27 cellular contexts compared by ENCODE assay signal in the genomic region with DNA sequence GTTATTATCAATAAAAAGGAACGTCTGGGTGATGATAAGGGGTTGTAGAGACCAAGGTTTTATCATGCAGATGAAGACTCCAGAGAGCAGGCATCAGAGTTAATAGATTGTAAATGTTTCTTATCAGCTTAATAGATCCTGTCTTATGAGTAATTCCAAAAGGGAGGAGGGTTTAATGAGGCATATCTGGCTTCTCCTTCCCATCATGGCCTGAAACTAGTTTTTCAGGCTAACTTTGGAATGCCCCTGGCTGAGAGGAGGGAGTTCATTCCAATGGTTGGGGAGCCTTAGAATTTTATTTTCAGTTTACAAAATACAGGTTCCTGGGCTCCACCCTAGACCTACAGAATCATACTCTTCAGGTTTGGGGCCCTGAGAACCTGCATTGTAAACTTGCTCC. TPM values are rescaled to one million over a fixed set of nuclear protein-coding genes. Genes with fewer than 3 reads are reported as not detected.
A peak's percentile ranks its signal among the peaks of the same experiment; 100 is the strongest.
DNase-seq lines count a peak whose midpoint lies in the region; ATAC-seq, FAIRE-seq and TF ChIP-seq lines count a peak whose summit lies in the region.
"Had no signal": no experiment of that assay in that cellular context is flagged by ENCODE, and none has a peak within 500 bp of the region (broad histone marks: within the 10 kb centered on the region; RNA-seq: fewer than 3 reads in every experiment).

No MANE protein-coding gene starts in this region.

- no peak overlapping the region for H3K9ac ChIP-seq in K562 (ENCODE audit: insufficient read depth in 1 of 2, low read depth in 2 of 2, low read length in 2 of 2)
- H3K9ac ChIP-seq: KMS-11 had no signal

- intact Hi-C loops in K562 (cut with micrococcal nuclease), result no loop called here

- TF ChIP-seq RAD21 in K562 (CRISPR knock-in tag; conservative IDR thresholded peaks at IDR 0.05 in 1 of 2, IDR thresholded peaks at IDR 0.05 in 1 of 2), result no peak

- H3K36me3 ChIP-seq in K562 (ENCODE audit: control insufficient read depth, insufficient read depth, low read length), result no peaks in the 10 kb centered on the region
- H3K36me3 ChIP-seq: MG63 had no signal

- peaks cover 3 to 19% of the 10 kb centered on the region in 2 experiments; a peak in 4 of 5 replicates for H3K27me3 ChIP-seq in K562 (ENCODE audit: control insufficient read depth in 2 of 2, insufficient read depth in 2 of 2, low read length in 2 of 2)
- H3K27me3 ChIP-seq: MG63 had no signal

- no peak overlapping the region for H2AFZ ChIP-seq in K562 (ENCODE audit: low read depth, low read length)

- H3K4me1 ChIP-seq in K562 (replicated peaks in 1 of 2; ENCODE audit: control insufficient read depth in 2 of 2, insufficient read depth in 2 of 2, low read length in 2 of 2), result no peaks in the 10 kb centered on the region; a peak in 1 of 5 replicates

- H3K9me1 ChIP-seq in K562 (ENCODE audit: control insufficient read depth, insufficient read depth, low read length), result no peaks in the 10 kb centered on the region

- H4K20me1 ChIP-seq in K562 (replicated peaks; ENCODE audit: control insufficient read depth, insufficient read depth, low read length), result peaks cover 3% of the 10 kb centered on the region; the same call in 1 of the 2 replicates

- H3K27ac ChIP-seq in K562 (ENCODE audit: extremely low read depth, low read depth, low read length), result no peak overlapping the region
- H3K27ac ChIP-seq: C4-2B, KMS-11 had no signal

- no peak overlapping the region for H3K4me2 ChIP-seq in K562 (ENCODE audit: insufficient read depth, low read length)
- H3K4me2 ChIP-seq: KMS-11 had no signal

- ATAC-seq in K562 (no peak), GM21576 (IDR thresholded peaks at IDR 0.05; ENCODE audit: unreplicated experiment) (no peak)
- ATAC-seq: Right ventricle myocardium inferior had no signal

- no peak for TF ChIP-seq POLR2A in K562 (conservative IDR thresholded peaks at IDR 0.05)

- no peak overlapping the region for H3K4me3 ChIP-seq in K562
- H3K4me3 ChIP-seq: MG63 had no signal

- H3K79me2 ChIP-seq in K562 (ENCODE audit: control insufficient read depth, insufficient read depth, low read length), result no peaks in the 10 kb centered on the region

- TF ChIP-seq CTCF in K562 (IDR thresholded peaks at IDR 0.05 in 2 of 3, conservative IDR thresholded peaks at IDR 0.05 in 1 of 3; ENCODE audit: insufficient read depth in 2 of 3, low read depth in 1 of 3, low read length in 3 of 3), result no peak

- 0% methylated on average over 1 of the region's 1 CpG for WGBS in K562 (ENCODE audit: insufficient coverage, low coverage, missing lambda C conversion rate)

- no TSS peak for BruUV-seq in K562 (replicated peaks; lab: Mats Ljungman, UMichigan)

- H3K9me3 ChIP-seq in K562 (replicated peaks; ENCODE audit: control insufficient read depth, insufficient read depth, low read depth, low read length), result no peaks in the 10 kb centered on the region
- H3K9me3 ChIP-seq: MG63 had no signal

- FAIRE-seq in K562 (lab: Jason Lieb, UNC), result no peak
- FAIRE-seq: D721Med, GM19239, H54, HTR-8/SVneo had no signal

- CTCF ChIA-PET in K562 (lab: Yijun Ruan, JAX; ENCODE audit: low intra/inter-chr PET ratio), result no interaction called here

- in situ Hi-C loops in K562 (cut with MboI), result no loop called here

- POLR2A ChIA-PET in K562 (lab: Yijun Ruan, JAX), result interaction anchor here (0.6 kb wide), 1 partner anchor 329 kb away, joined by 3 read pairs; no protein-coding TSS in a partner anchor

- DNase-seq in Daoy (ENCODE audit: low read depth), result peak; percentile 18
- DNase-seq in M059J (ENCODE audit: low read depth), result peak; percentile 34
- peak in 1 of 4 experiments; percentile 31 for DNase-seq in K562 (ENCODE audit: extremely low read depth in 1 of 4, low spot score in 3 of 4)
- peak; percentile 54 for DNase-seq in left kidney (ENCODE audit: low read depth, low spot score)
- no peak for DNase-seq in AML-193 (lab: John Stamatoyannopoulos, UW)
- no peak for DNase-seq in COR-L47 (lab: John Stamatoyannopoulos, UW)
- DNase-seq in epidermal melanocyte (ENCODE audit: insufficient read length, low spot score), result no peak
- DNase-seq: DMS53, EL, GF-D8, MG63, NCI-H1417, NCI-H187, NCI-H446 treated with DMSO at 0.1 percent for 48 hours, NCI-H526 treated with DMSO at 0.1 percent for 48 hours, OCI-M1 had no signal

- TF ChIP-seq EP300 in K562 (IDR thresholded peaks at IDR 0.05; ENCODE audit: low read length), result no peak

TF ChIP-seq in K562, 482 proteins besides CTCF, POLR2A, EP300 and RAD21:
- TF ChIP-seq CBFA2T3 (IDR thresholded peaks at IDR 0.05) (peak; percentile 35), FIP1L1 (IDR thresholded peaks at IDR 0.05; ENCODE audit: low read depth, low read length, poor library complexity, severe bottlenecking) (no peak)

RNA-seq across cellular contexts. Expression of a gene that starts 13.5 kb away (rescaled TPM):
- total RNA-seq in Daoy (2014; rRNA removed; shearing (Covaris generic)), result not detected in 2 replicates
- total RNA-seq in M059J (2014; rRNA removed; shearing (Covaris generic)), result not detected in 2 replicates
- not detected in 2 replicates for total RNA-seq in K562 (2011; cell fraction: chromatin; rRNA removed; ENCODE audit: low replicate concordance)
- total RNA-seq in K562 (2011; cell fraction: nucleolus; rRNA removed), result not detected in 2 replicates
- not detected in 2 replicates for total RNA-seq in K562 (2011; cell fraction: nucleoplasm; rRNA removed)
- total RNA-seq in K562 (2014; rRNA removed) (not detected in 2 replicates), K562 (2014; rRNA removed; fragmentation: Illumina TruSeq; extraction: Trizol) (not detected in 2 replicates), K562 (2015; rRNA removed; fragmentation: Illumina TruSeq; extraction: Trizol) (not detected in 2 replicates), K562 (2021) (not detected in 2 replicates)
- polyA plus RNA-seq in K562 (2011; rRNA removed) (not detected in 2 replicates), K562 (2014; fragmentation: Illumina TruSeq; extraction: Trizol) (not detected in 2 replicates), K562 (2014; fragmentation: Nextera tagmentation; extraction: Ambion mirVana) (not detected), K562 (2014; rRNA removed) (not detected in 2 replicates)
- not detected in 2 replicates for polyA plus RNA-seq in K562 (2011; cell fraction: cytosol; rRNA removed)
- not detected in 2 replicates for polyA plus RNA-seq in K562 (2011; cell fraction: nucleus; rRNA removed)
- polyA plus RNA-seq in K562 (2012), result 0.03 and 0.07 TPM in 2 replicates
- polyA minus RNA-seq in K562 (2011; rRNA and poly(A)+ RNA removed), result not detected in 2 replicates
- polyA minus RNA-seq in K562 (2011; cell fraction: cytosol; rRNA and poly(A)+ RNA removed), result not detected in 2 replicates
- not detected in 2 replicates for polyA minus RNA-seq in K562 (2011; cell fraction: nucleus; rRNA and poly(A)+ RNA removed)
- total RNA-seq: A172, Right ventricle myocardium inferior, SK-MEL-5 had no signal
- polyA plus RNA-seq: AG04450 had no signal

RNA-seq across cellular contexts. Expression of a gene that starts 33.3 kb away (rescaled TPM):
- not detected in 2 replicates for total RNA-seq in Daoy (2014; rRNA removed; shearing (Covaris generic))
- total RNA-seq in M059J (2014; rRNA removed; shearing (Covaris generic)), result not detected in 2 replicates
- not detected in 2 replicates for total RNA-seq in K562 (2011; cell fraction: chromatin; rRNA removed; ENCODE audit: low replicate concordance)
- total RNA-seq in K562 (2011; cell fraction: nucleolus; rRNA removed), result not detected in 2 replicates
- not detected in 2 replicates for total RNA-seq in K562 (2011; cell fraction: nucleoplasm; rRNA removed)
- not detected in 2 replicates for total RNA-seq in K562 (2014; rRNA removed)
- not detected in 2 replicates for total RNA-seq in K562 (2014; rRNA removed; fragmentation: Illumina TruSeq; extraction: Trizol)
- not detected in 2 replicates for total RNA-seq in K562 (2015; rRNA removed; fragmentation: Illumina TruSeq; extraction: Trizol)
- not detected in 2 replicates for total RNA-seq in K562 (2021)
- not detected in 2 replicates for polyA plus RNA-seq in K562 (2011; rRNA removed)
- not detected in 2 replicates for polyA plus RNA-seq in K562 (2011; cell fraction: cytosol; rRNA removed)
- not detected in 2 replicates for polyA plus RNA-seq in K562 (2011; cell fraction: nucleus; rRNA removed)
- 0.08 TPM in 1 of 2 replicates, not detected in the other for polyA plus RNA-seq in K562 (2012)
- not detected in 2 replicates for polyA plus RNA-seq in K562 (2014; fragmentation: Illumina TruSeq; extraction: Trizol)
- not detected for polyA plus RNA-seq in K562 (2014; fragmentation: Nextera tagmentation; extraction: Ambion mirVana)
- not detected in 2 replicates for polyA plus RNA-seq in K562 (2014; rRNA removed)
- polyA minus RNA-seq in K562 (2011; rRNA and poly(A)+ RNA removed), result not detected in 2 replicates
- polyA minus RNA-seq in K562 (2011; cell fraction: cytosol; rRNA and poly(A)+ RNA removed), result not detected in 2 replicates
- not detected in 2 replicates for polyA minus RNA-seq in K562 (2011; cell fraction: nucleus; rRNA and poly(A)+ RNA removed)
- total RNA-seq: A172, Right ventricle myocardium inferior, SK-MEL-5 had no signal
- polyA plus RNA-seq: AG04450 had no signal

RNA-seq across cellular contexts. Expression of a gene that starts 35.9 kb away (rescaled TPM):
- not detected in 2 replicates for total RNA-seq in Daoy (2014; rRNA removed; shearing (Covaris generic))
- 0.84 and 2.1 TPM in 2 replicates for total RNA-seq in M059J (2014; rRNA removed; shearing (Covaris generic))
- total RNA-seq in K562 (2011; cell fraction: chromatin; rRNA removed; ENCODE audit: low replicate concordance), result not detected in 2 replicates
- total RNA-seq in K562 (2011; cell fraction: nucleolus; rRNA removed), result not detected in 2 replicates
- not detected in 2 replicates for total RNA-seq in K562 (2011; cell fraction: nucleoplasm; rRNA removed)
- total RNA-seq in K562 (2014; rRNA removed), result not detected in 2 replicates
- total RNA-seq in K562 (2014; rRNA removed; fragmentation: Illumina TruSeq; extraction: Trizol), result not detected in 2 replicates
- total RNA-seq in K562 (2015; rRNA removed; fragmentation: Illumina TruSeq; extraction: Trizol), result not detected in 2 replicates
- total RNA-seq in K562 (2021), result not detected in 2 replicates
- polyA plus RNA-seq in K562 (2011; rRNA removed), result not detected in 2 replicates
- polyA plus RNA-seq in K562 (2011; cell fraction: cytosol; rRNA removed), result not detected in 2 replicates
- not detected in 2 replicates for polyA plus RNA-seq in K562 (2011; cell fraction: nucleus; rRNA removed)
- polyA plus RNA-seq in K562 (2012), result not detected in 2 replicates
- polyA plus RNA-seq in K562 (2014; fragmentation: Illumina TruSeq; extraction: Trizol), result not detected in 2 replicates
- polyA plus RNA-seq in K562 (2014; fragmentation: Nextera tagmentation; extraction: Ambion mirVana), result not detected
- polyA plus RNA-seq in K562 (2014; rRNA removed), result not detected in 2 replicates
- not detected in 2 replicates for polyA minus RNA-seq in K562 (2011; rRNA and poly(A)+ RNA removed)
- not detected in 2 replicates for polyA minus RNA-seq in K562 (2011; cell fraction: cytosol; rRNA and poly(A)+ RNA removed)
- not detected in 2 replicates for polyA minus RNA-seq in K562 (2011; cell fraction: nucleus; rRNA and poly(A)+ RNA removed)
- total RNA-seq: A172, SK-MEL-5 had no signal
- polyA plus RNA-seq: AG04450 had no signal

Comparison
In these comparisons a context has a peak if more than half of its experiments do, and no peak if none do; other contexts are left out.
1. DNase-seq: peak in Daoy (single experiment), M059J (single experiment) and left kidney (single experiment); none in AML-193 (0 of 2), COR-L47 (single experiment) and epidermal melanocyte (single experiment).